In the genomic region with DNA sequence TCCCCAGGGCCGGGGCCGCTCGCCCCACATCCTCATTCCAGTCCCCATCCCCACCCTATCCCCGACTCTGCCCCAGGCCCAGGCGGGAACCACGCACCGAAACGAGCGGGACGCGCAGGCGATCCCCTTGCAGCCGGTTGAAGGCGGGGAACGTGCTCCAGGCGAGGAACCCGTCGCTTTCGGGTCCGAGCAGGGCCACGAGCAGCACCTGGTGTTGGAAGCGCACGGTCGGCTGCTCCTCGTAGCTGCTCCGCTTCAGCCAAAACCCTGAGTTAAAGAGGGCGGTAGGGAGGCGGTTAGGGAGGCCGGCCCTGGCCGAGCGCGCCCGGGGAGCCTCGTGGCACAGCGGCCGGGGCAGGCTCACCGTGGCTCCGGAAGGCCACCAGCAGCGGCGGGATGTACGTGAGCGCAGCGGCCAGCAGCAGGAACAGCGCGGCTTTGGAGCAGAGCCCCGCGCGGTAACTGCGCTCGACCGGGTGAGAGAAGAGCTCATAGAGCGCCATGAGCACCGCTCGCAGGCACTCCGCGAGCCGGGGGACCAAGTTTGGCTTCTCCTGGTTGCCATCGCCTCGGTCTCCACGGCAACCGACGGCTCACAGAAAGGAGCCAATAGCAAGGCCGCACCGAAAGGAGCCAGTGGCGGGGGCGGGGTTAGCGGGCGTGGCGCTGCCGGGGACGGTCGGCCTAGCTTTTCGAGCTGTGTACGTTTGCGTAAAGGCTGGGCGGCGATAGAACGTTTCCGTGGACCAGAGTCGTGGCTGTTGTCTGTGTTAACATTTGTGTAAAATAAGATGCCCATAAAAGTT, we compare ENCODE assay signal across 8 cellular contexts. TPM values are rescaled to one million over a fixed set of nuclear protein-coding genes. Genes with fewer than 3 reads are reported as not detected.
A peak's percentile ranks its signal among the peaks of the same experiment; 100 is the strongest.
DNase-seq lines count a peak whose midpoint lies in the region; ATAC-seq, FAIRE-seq and TF ChIP-seq lines count a peak whose summit lies in the region.

A gene with protein sequence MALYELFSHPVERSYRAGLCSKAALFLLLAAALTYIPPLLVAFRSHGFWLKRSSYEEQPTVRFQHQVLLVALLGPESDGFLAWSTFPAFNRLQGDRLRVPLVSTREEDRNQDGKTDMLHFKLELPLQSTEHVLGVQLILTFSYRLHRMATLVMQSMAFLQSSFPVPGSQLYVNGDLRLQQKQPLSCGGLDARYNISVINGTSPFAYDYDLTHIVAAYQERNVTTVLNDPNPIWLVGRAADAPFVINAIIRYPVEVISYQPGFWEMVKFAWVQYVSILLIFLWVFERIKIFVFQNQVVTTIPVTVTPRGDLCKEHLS (minus strand): TSS at position 546 of the 806 bp plus-strand sequence. CDS start 43 bp downstream, at position 503.

- H3K27ac ChIP-seq in pancreas (peak within 1 kb of the TSS; percentile 38 to 81 (median 66)), tibial artery (peak within 1 kb of the TSS; percentile 84 to 87)

- H3K36me3 ChIP-seq in pancreas (no peaks in the 10 kb centered on the region), tibial artery (no peaks in the 10 kb centered on the region)

- H3K4me1 ChIP-seq in pancreas (no peaks in the 10 kb centered on the region), tibial artery (peaks cover 0 to 11% (median 5%) of the 10 kb centered on the region in 4 donors)

- intact Hi-C loops in Right ventricle myocardium superior (cut with DNase I) = loop anchor here (10.0 kb wide), 1 partner anchor 81 kb away; no protein-coding TSS in a partner anchor
- intact Hi-C loops in pancreas (cut with DNase I) = no loop called here
- intact Hi-C loops in tibial artery (cut with DNase I; ENCODE audit: low total_unique reads) = no loop called here

- H3K27me3 ChIP-seq in pancreas (no peaks in the 10 kb centered on the region), tibial artery (no peaks in the 10 kb centered on the region)

- H3K9me3 Mint-ChIP-seq in activated naive CD8-positive, alpha-beta T cell treated with anti-CD3 and anti-CD28 coated beads, Interleukin-2, amount 10 ng/mL, durations not matched to agents 7 days and 5 days = no peaks in the 10 kb centered on the region

- CTCF ChIA-PET in GM10248 (lab: Yijun Ruan, JAX) = interaction anchor here (1.0 to 13.8 kb wide), 5 partner anchors 9 to 91 kb away, joined by 4 to 104 read pairs (median 13); a partner anchor contains a TSS

- H3K27me3 Mint-ChIP-seq in activated naive CD8-positive, alpha-beta T cell treated with anti-CD3 and anti-CD28 coated beads, Interleukin-2, amount 10 ng/mL, durations not matched to agents 7 days and 5 days = peaks cover 23% of the 10 kb centered on the region

- H3K4me3 Mint-ChIP-seq in activated naive CD8-positive, alpha-beta T cell treated with anti-CD3 and anti-CD28 coated beads, Interleukin-2, amount 10 ng/mL, durations not matched to agents 7 days and 5 days = peak within 1 kb of the TSS; percentile 90

- peak within 1 kb of the TSS; percentile 83 for H3K27ac Mint-ChIP-seq in activated naive CD8-positive, alpha-beta T cell treated with anti-CD3 and anti-CD28 coated beads, Interleukin-2, amount 10 ng/mL, durations not matched to agents 7 days and 5 days

- no peak for TF ChIP-seq CTCF in GM10248 (IDR thresholded peaks at IDR 0.05; ENCODE audit: control extremely low read depth, extremely low read depth, low read depth, missing control alignments)
- TF ChIP-seq CTCF in HFF-Myc (IDR thresholded peaks at IDR 0.05; ENCODE audit: low read depth, low read length, missing control alignments) = no peak
- TF ChIP-seq CTCF in pancreas (IDR thresholded peaks at IDR 0.05) = no peak
- TF ChIP-seq CTCF in tibial artery (IDR thresholded peaks at IDR 0.05) = no peak

- ATAC-seq in activated naive CD8-positive, alpha-beta T cell treated with anti-CD3 and anti-CD28 coated beads, Interleukin-2, amount 10 ng/mL, durations not matched to agents 7 days and 5 days (ENCODE audit: low read depth) = peak; percentile 96
- ATAC-seq in Right ventricle myocardium superior (ENCODE audit: poor library complexity) = peak; percentile 98
- ATAC-seq in pancreas = peak; percentile 95 to 98 (median 97)

- POLR2A ChIA-PET in GM10248 (lab: Yijun Ruan, JAX) = interaction anchor here (1.0 kb wide), 1 partner anchor 9 kb away, joined by 10 read pairs; a partner anchor contains a TSS
- POLR2A ChIA-PET in activated naive CD8-positive, alpha-beta T cell treated with anti-CD3 and anti-CD28 coated beads, Interleukin-2, amount 10 ng/mL, durations not matched to agents 7 days and 5 days (lab: Charles Lee) = interaction anchor here (1.0 to 1.7 kb wide), 8 partner anchors 10 to 889 kb away, joined by 3 to 19 read pairs (median 5); a partner anchor contains a TSS

- no peak for FAIRE-seq in pancreas (lab: Jason Lieb, UNC)

- 0 to 1% methylated on average over 73 to 80 of the region's 80 CpGs for WGBS in pancreas, 2 donors

- H3K4me3 ChIP-seq in HFF-Myc (replicated peaks; ENCODE audit: low read depth, low read length) (peak within 1 kb of the TSS; percentile 64), pancreas (peak within 1 kb of the TSS; percentile 45 to 91 (median 72)), tibial artery (peak within 1 kb of the TSS; percentile 69 to 82)

- H3K4me1 Mint-ChIP-seq in activated naive CD8-positive, alpha-beta T cell treated with anti-CD3 and anti-CD28 coated beads, Interleukin-2, amount 10 ng/mL, durations not matched to agents 7 days and 5 days = peaks cover 5% of the 10 kb centered on the region

- H3K36me3 Mint-ChIP-seq in activated naive CD8-positive, alpha-beta T cell treated with anti-CD3 and anti-CD28 coated beads, Interleukin-2, amount 10 ng/mL, durations not matched to agents 7 days and 5 days = no peaks in the 10 kb centered on the region

- DNase-seq in GM10248 (ENCODE audit: extremely low spot score) (peak; percentile 97), HFF-Myc (ENCODE audit: extremely low read depth, low read depth) (peak; percentile 75), NAMALWA (ENCODE audit: low spot score) (peak; percentile 98), SKM-1 treated with dmso at 0.1 percent for 144 hours (lab: John Stamatoyannopoulos, UW; ENCODE audit: unreplicated experiment) (peak; percentile 81), Right ventricle myocardium superior (peak; percentile 99), pancreas (peak; percentile 93 to 98 (median 96)), tibial artery (peak; percentile 99)
- peak; percentile 94 for DNase-seq in activated naive CD8-positive, alpha-beta T cell treated with anti-CD3 and anti-CD28 coated beads, Interleukin-2, amount 10 ng/mL, durations not matched to agents 7 days and 5 days

- no peaks in the 10 kb centered on the region for H3K9me3 ChIP-seq in pancreas
- no peaks in the 10 kb centered on the region for H3K9me3 ChIP-seq in tibial artery

RNA-seq across cellular contexts. Expression of the gene that starts here (rescaled TPM):
- 1 to 10 TPM; 2.8 to 3.4 TPM for total RNA-seq in activated naive CD8-positive, alpha-beta T cell treated with anti-CD3 and anti-CD28 coated beads, Interleukin-2, amount 10 ng/mL, durations not matched to agents 7 days and 5 days
- total RNA-seq in Right ventricle myocardium superior (4.1 TPM), pancreas (1 to 10 TPM; 2.5 to 5.3 (median 4.1) TPM)
- 1 to 10 TPM; 3.0 to 6.6 TPM for polyA plus RNA-seq in pancreas

Comparison
In these comparisons a context has a peak if more than half of its experiments do, and no peak if none do; other contexts are left out.
1. Peak in every context shown above with its lines: DNase-seq, ATAC-seq, H3K4me3 ChIP-seq and H3K27ac ChIP-seq.